In genomic region chr9:85973238-85973637, GRCh38 we compare ENCODE assay signal across 21 cellular contexts.
"Had no signal": no experiment of that assay in that cellular context is flagged by ENCODE, and none has a peak within 500 bp of the region (broad histone marks: within the 10 kb centered on the region; RNA-seq: fewer than 3 reads in every experiment).

No MANE protein-coding gene starts in this region.

- H3K27ac ChIP-seq: foreskin keratinocyte, left ventricle myocardium inferior, lower lobe of right lung, neural progenitor cell, pancreas, suprapubic skin, thyroid gland, upper lobe of left lung, uterus had no signal

- DNase-seq: effector memory CD8-positive, alpha-beta T cell; foreskin keratinocyte; immature natural killer cell; left ventricle myocardium inferior; lower lobe of right lung; natural killer cell; nucleus accumbens; pancreas; right cardiac atrium; small intestine; stimulated activated CD4-positive, alpha-beta T cell treated with anti-CD3 and anti-CD28 coated beads, Interleukin-12 subunit alpha, Interleukin-12 subunit beta, amount 100 ng/mL, for 4 hours; stimulated activated naive CD4-positive, alpha-beta T cell treated with Interleukin-2 at 50 U/mL for 16 hours; thyroid gland; upper lobe of left lung; uterus had no signal

- H3K9me3 ChIP-seq: left ventricle myocardium inferior, lower lobe of right lung, pancreas, suprapubic skin, thyroid gland, upper lobe of left lung, uterus had no signal

- H3K4me3 ChIP-seq: left ventricle myocardium inferior, lower lobe of right lung, neural progenitor cell, pancreas, suprapubic skin, thyroid gland, upper lobe of left lung, uterus had no signal

- H3K4me3 Mint-ChIP-seq: dendritic cell treated with granulocyte-macrophage colony-stimulating factor and Interleukin-4, amounts not matched to agents 40 ng/mL and 50 ng/mL, for 4 days; effector memory CD8-positive, alpha-beta T cell; immature natural killer cell; memory B cell; mesothelial cell of epicardium; natural killer cell; neural progenitor cell had no signal

- H3K9me3 Mint-ChIP-seq: dendritic cell treated with granulocyte-macrophage colony-stimulating factor and Interleukin-4, amounts not matched to agents 40 ng/mL and 50 ng/mL, for 4 days; effector memory CD8-positive, alpha-beta T cell; immature natural killer cell; mesothelial cell of epicardium; natural killer cell; neural progenitor cell had no signal

- H3K27me3 ChIP-seq: foreskin keratinocyte, neural progenitor cell, pancreas, suprapubic skin, thyroid gland, upper lobe of left lung, uterus had no signal

- H3K27me3 Mint-ChIP-seq: dendritic cell treated with granulocyte-macrophage colony-stimulating factor and Interleukin-4, amounts not matched to agents 40 ng/mL and 50 ng/mL, for 4 days; effector memory CD8-positive, alpha-beta T cell; memory B cell; progenitor cell of endocrine pancreas had no signal

- ATAC-seq: effector memory CD8-positive, alpha-beta T cell; foreskin keratinocyte; lower lobe of right lung; natural killer cell; pancreas; right cardiac atrium had no signal

- H3K4me1 Mint-ChIP-seq: memory B cell, mesothelial cell of epicardium, neural progenitor cell had no signal

- H3K4me1 ChIP-seq: foreskin keratinocyte, left ventricle myocardium inferior, lower lobe of right lung, pancreas, suprapubic skin, upper lobe of left lung, uterus had no signal

- H3K27ac Mint-ChIP-seq: dendritic cell treated with granulocyte-macrophage colony-stimulating factor and Interleukin-4, amounts not matched to agents 40 ng/mL and 50 ng/mL, for 4 days; memory B cell; mesothelial cell of epicardium; neural progenitor cell; progenitor cell of endocrine pancreas had no signal
